Comparison of ENCODE assay signal across 9 cellular contexts in genomic region chr2:239328306-239329191, GRCh38.
DNase-seq lines count a peak whose midpoint lies in the region; ATAC-seq and TF ChIP-seq lines count a peak whose summit lies in the region.
"Had no signal": no experiment of that assay in that cellular context is flagged by ENCODE, and none has a peak within 500 bp of the region (broad histone marks: within the 10 kb centered on the region; RNA-seq: fewer than 3 reads in every experiment).

No MANE protein-coding gene starts in this region.

- H3K4me1 ChIP-seq in tibial artery, result peaks cover 0 to 38% (median 31%) of the 10 kb centered on the region in 4 donors

- no peaks in the 10 kb centered on the region for H3K9me3 Mint-ChIP-seq in activated CD4-positive, alpha-beta T cell treated with anti-CD3 and anti-CD28 coated beads for 36 hours (ENCODE audit: low read depth)
- H3K9me3 Mint-ChIP-seq: CD8-positive, alpha-beta memory T cell had no signal

- no peak overlapping the region for H3K4me3 ChIP-seq in tibial artery

- H3K27ac Mint-ChIP-seq in activated CD4-positive, alpha-beta T cell treated with anti-CD3 and anti-CD28 coated beads for 36 hours, result peak overlapping the region; percentile 11

- POLR2A ChIA-PET in activated CD4-positive, alpha-beta T cell treated with anti-CD3 and anti-CD28 coated beads for 36 hours (lab: Charles Lee), result interaction anchor here (2.4 kb wide), 1 partner anchor 11 kb away, joined by 6 read pairs; no protein-coding TSS in a partner anchor

- no peak for ATAC-seq in activated CD4-positive, alpha-beta T cell treated with anti-CD3 and anti-CD28 coated beads for 36 hours
- ATAC-seq in HG03378 (IDR thresholded peaks at IDR 0.05; ENCODE audit: unreplicated experiment) (no peak), GM18520 (IDR thresholded peaks at IDR 0.05; ENCODE audit: unreplicated experiment) (no peak)

- H3K27ac ChIP-seq in cingulate gyrus (ENCODE audit: low read depth, low read length), result peak overlapping the region; percentile 78
- peak overlapping the region; percentile 75 to 78 for H3K27ac ChIP-seq in tibial artery

- CTCF ChIA-PET in activated CD4-positive, alpha-beta T cell treated with anti-CD3 and anti-CD28 coated beads for 36 hours (lab: Charles Lee), result interaction anchor here (1.6 kb wide), 1 partner anchor 9 kb away, joined by 4 read pairs; no protein-coding TSS in a partner anchor

- intact Hi-C loops in activated CD4-positive, alpha-beta T cell treated with anti-CD3 and anti-CD28 coated beads for 36 hours (cut with DNase I, micrococcal nuclease), result loop anchor here in 1 of 2 experiments (5.0 kb wide), 1 partner anchor 809 kb away; the partner anchor contains the start of gene COPS9
- intact Hi-C loops in tibial artery (cut with DNase I; ENCODE audit: low total_unique reads), result loop anchor here (2.0 kb wide), 1 partner anchor 72 kb away; the partner anchor contains the start of gene HDAC4

- H3K4me3 Mint-ChIP-seq in activated CD4-positive, alpha-beta T cell treated with anti-CD3 and anti-CD28 coated beads for 36 hours, result no peak overlapping the region

- peaks cover 14% of the 10 kb centered on the region for H3K36me3 Mint-ChIP-seq in activated CD4-positive, alpha-beta T cell treated with anti-CD3 and anti-CD28 coated beads for 36 hours (ENCODE audit: low read depth)

- H3K9me3 ChIP-seq in tibial artery, result no peaks in the 10 kb centered on the region

- H3K36me3 ChIP-seq in tibial artery, result no peaks in the 10 kb centered on the region

- H3K4me1 Mint-ChIP-seq in activated CD4-positive, alpha-beta T cell treated with anti-CD3 and anti-CD28 coated beads for 36 hours, result peaks cover 61% of the 10 kb centered on the region

- TF ChIP-seq CTCF in tibial artery (IDR thresholded peaks at IDR 0.05), result no peak

- H3K27me3 Mint-ChIP-seq in activated CD4-positive, alpha-beta T cell treated with anti-CD3 and anti-CD28 coated beads for 36 hours, result peaks cover 5% of the 10 kb centered on the region
- H3K27me3 Mint-ChIP-seq: CD8-positive, alpha-beta memory T cell had no signal

- H3K27me3 ChIP-seq in tibial artery, result no peaks in the 10 kb centered on the region

- DNase-seq in activated CD4-positive, alpha-beta T cell treated with anti-CD3 and anti-CD28 coated beads for 36 hours, result no peak
- DNase-seq in activated CD4-positive, alpha-beta T cell treated with anti-CD3 and anti-CD28 coated beads for 4 hours, result no peak
- DNase-seq in medulla oblongata (ENCODE audit: extremely low spot score) (peak; percentile 57), tibial artery (peak; percentile 68 to 89), NCI-H526 treated with DMSO at 0.1 percent for 48 hours (lab: John Stamatoyannopoulos, UW) (no peak)

Comparison
In these comparisons a context has a peak if more than half of its experiments do, and no peak if none do; other contexts are left out.
1. DNase-seq: peak in medulla oblongata (single experiment) and tibial artery (2 of 2); none in activated CD4-positive, alpha-beta T cell treated with anti-CD3 and anti-CD28 coated beads for 36 hours (single experiment), activated CD4-positive, alpha-beta T cell treated with anti-CD3 and anti-CD28 coated beads for 4 hours (0 of 2) and NCI-H526 treated with DMSO at 0.1 percent for 48 hours (single experiment).